Comparison of ENCODE assay signal across 18 cellular contexts in genomic region chr2:220550995-220551702, GRCh38.
DNase-seq lines count a peak whose midpoint lies in the region; ATAC-seq, FAIRE-seq and TF ChIP-seq lines count a peak whose summit lies in the region.
"Had no signal": no experiment of that assay in that cellular context is flagged by ENCODE, and none has a peak within 500 bp of the region (broad histone marks: within the 10 kb centered on the region; RNA-seq: fewer than 3 reads in every experiment).

No MANE protein-coding gene starts in this region.

- intact Hi-C loops in right lobe of liver (cut with DNase I), result no loop called here

- peaks cover 2% of the 10 kb centered on the region for H3K4me1 Mint-ChIP-seq in endodermal cell
- H3K4me1 Mint-ChIP-seq: CD4-positive, CD25-positive, alpha-beta regulatory T cell had no signal

- H3K9me3 Mint-ChIP-seq in endodermal cell, result no peaks in the 10 kb centered on the region
- H3K9me3 Mint-ChIP-seq: HFFc6 had no signal

- H3K27ac ChIP-seq in right lobe of liver (peak overlapping the region in 1 of 3 donors; percentile 42), endodermal cell (ENCODE audit: low read depth, low read length) (no peak overlapping the region)
- H3K27ac ChIP-seq: Peyer's patch, SJSA1 had no signal

- no peak for FAIRE-seq in bronchial epithelial cell (lab: Jason Lieb, UNC)

- DNase-seq in NCI-H1694 treated with DMSO at 0.1 percent for 48 hours (lab: John Stamatoyannopoulos, UW) (peak; percentile 7), NCI-H1694 (lab: John Stamatoyannopoulos, UW) (no peak), NCI-H69 (lab: John Stamatoyannopoulos, UW) (peak; percentile 37), bronchial epithelial cell (ENCODE audit: low read depth) (peak; percentile 64), right lobe of liver (no peak), 8988T (no peak), endodermal cell (no peak)
- DNase-seq: BE2C; CD4-positive, CD25-positive, alpha-beta regulatory T cell; H7; HFFc6; NCI-H1417 treated with DMSO at 0.1 percent for 48 hours; NCI-H2029; NCI-H524 treated with DMSO at 0.1 percent for 48 hours; NK-92 treated with Interleukin-12 subunit alpha and Interleukin-12 subunit beta, amount 100 ng/mL, for 24 hours; Peyer's patch had no signal

- no peak overlapping the region for H3K4me3 Mint-ChIP-seq in endodermal cell
- H3K4me3 Mint-ChIP-seq: CD4-positive, CD25-positive, alpha-beta regulatory T cell; HFFc6 had no signal

- WGBS in right lobe of liver (ENCODE audit: insufficient coverage, low coverage, low lambda C conversion rate, missing lambda C conversion rate), result 20% methylated on average over 2 of the region's 2 CpGs
- WGBS in endodermal cell (ENCODE audit: insufficient coverage in 1 of 2, insufficient read length in 1 of 2), 2 experiments, result 92 to 97% methylated on average over 2 of the region's 2 CpGs

- no peaks in the 10 kb centered on the region for H3K36me3 ChIP-seq in bronchial epithelial cell (ENCODE audit: control insufficient read depth, insufficient read depth, low read length)
- H3K36me3 ChIP-seq in right lobe of liver, result no peaks in the 10 kb centered on the region
- H3K36me3 ChIP-seq in endodermal cell (ENCODE audit: control insufficient read depth, insufficient read depth, low read length), result no peaks in the 10 kb centered on the region
- H3K36me3 ChIP-seq: BE2C, Peyer's patch, SJSA1 had no signal

- TF ChIP-seq POLR2A in right lobe of liver (IDR thresholded peaks at IDR 0.05), result no peak

- peak; percentile 37 to 90 (median 66) for ATAC-seq in right lobe of liver
- no peak for ATAC-seq in HG02973 (IDR thresholded peaks at IDR 0.05; ENCODE audit: unreplicated experiment)

- no peaks in the 10 kb centered on the region for H3K9me3 ChIP-seq in right lobe of liver
- no peaks in the 10 kb centered on the region for H3K9me3 ChIP-seq in endodermal cell (ENCODE audit: control insufficient read depth, low read length)
- H3K9me3 ChIP-seq: BE2C, Peyer's patch, SJSA1 had no signal

- no peak overlapping the region for H3K9ac ChIP-seq in endodermal cell (ENCODE audit: extremely low read depth, low read length, poor library complexity, severe bottlenecking)

- no peak overlapping the region for H3K4me3 ChIP-seq in bronchial epithelial cell (ENCODE audit: low read depth, low read length)
- no peak overlapping the region for H3K4me3 ChIP-seq in right lobe of liver
- H3K4me3 ChIP-seq in endodermal cell (ENCODE audit: low read length), result no peak overlapping the region
- H3K4me3 ChIP-seq: Peyer's patch, SJSA1 had no signal

- H3K27me3 Mint-ChIP-seq in endodermal cell (ENCODE audit: insufficient read depth), result peaks cover 4% of the 10 kb centered on the region
- H3K27me3 Mint-ChIP-seq: CD4-positive, CD25-positive, alpha-beta regulatory T cell had no signal

- no peaks in the 10 kb centered on the region for H3K36me3 Mint-ChIP-seq in endodermal cell (ENCODE audit: low read depth)
- H3K36me3 Mint-ChIP-seq: CD4-positive, CD25-positive, alpha-beta regulatory T cell had no signal

- H3K4me1 ChIP-seq in right lobe of liver (peaks cover 0 to 8% (median 0%) of the 10 kb centered on the region in 4 donors), endodermal cell (ENCODE audit: control insufficient read depth, insufficient read depth, low read length) (no peaks in the 10 kb centered on the region)
- H3K4me1 ChIP-seq: BE2C, Peyer's patch had no signal

- H3K27ac Mint-ChIP-seq in endodermal cell, result no peak overlapping the region
- H3K27ac Mint-ChIP-seq: CD4-positive, CD25-positive, alpha-beta regulatory T cell; HFFc6 had no signal

- TF ChIP-seq CTCF in bronchial epithelial cell (IDR thresholded peaks at IDR 0.05; ENCODE audit: insufficient read depth, low read length, severe bottlenecking) (no peak), right lobe of liver (IDR thresholded peaks at IDR 0.05) (no peak), endodermal cell (conservative IDR thresholded peaks at IDR 0.05) (no peak)

- no peaks in the 10 kb centered on the region for H3K27me3 ChIP-seq in bronchial epithelial cell (ENCODE audit: control insufficient read depth, insufficient read depth, low read length)
- no peaks in the 10 kb centered on the region for H3K27me3 ChIP-seq in right lobe of liver
- no peaks in the 10 kb centered on the region for H3K27me3 ChIP-seq in endodermal cell (ENCODE audit: control insufficient read depth, insufficient read depth, low read length, poor library complexity, severe bottlenecking)
- H3K27me3 ChIP-seq: BE2C, Peyer's patch, SJSA1 had no signal

Comparison
In these comparisons a context has a peak if more than half of its experiments do, and no peak if none do; other contexts are left out.
1. DNase-seq: peak in NCI-H1694 treated with DMSO at 0.1 percent for 48 hours (single experiment), NCI-H69 (single experiment) and bronchial epithelial cell (single experiment); none in NCI-H1694 (single experiment), right lobe of liver (0 of 3), 8988T (single experiment) and endodermal cell (single experiment).